Comparison of ENCODE assay signal across 6 cellular contexts in the genomic region with DNA sequence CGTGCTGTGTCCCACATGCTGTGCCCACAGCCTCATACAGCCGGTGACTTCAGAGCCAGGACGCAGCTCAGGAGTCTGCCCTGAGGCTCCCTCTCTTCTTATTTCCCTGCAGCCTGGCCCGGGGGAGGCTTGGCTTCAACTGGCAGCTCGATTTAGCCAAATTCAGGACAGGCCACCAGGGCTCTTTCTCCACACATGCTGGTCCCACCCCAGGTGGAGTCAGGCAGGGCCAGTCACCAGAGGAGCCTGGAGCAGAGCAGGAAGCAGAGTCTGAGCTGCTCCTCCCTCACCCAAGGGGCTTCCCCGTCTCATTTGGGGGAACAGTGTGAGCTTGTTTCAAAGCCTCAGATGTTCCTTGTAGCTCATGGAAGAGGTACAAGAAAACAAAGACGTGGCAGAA. TPM values are rescaled to one million over a fixed set of nuclear protein-coding genes. Genes with fewer than 3 reads are reported as not detected.
"Had no signal": no experiment of that assay in that cellular context is flagged by ENCODE, and none has a peak within 500 bp of the region (broad histone marks: within the 10 kb centered on the region; RNA-seq: fewer than 3 reads in every experiment).

No MANE protein-coding gene starts in this region.

RNA-seq across cellular contexts. Expression of gene PSG1, which starts 35.9 kb away (rescaled TPM):
- total RNA-seq: MCF 10A, NCI-H460, OCI-LY7, Right ventricle myocardium inferior, SJCRH30, SK-MEL-5 had no signal
